16 cellular contexts compared by ENCODE assay signal in genomic region chr16:67252806-67253497, GRCh38. TPM values are rescaled to one million over a fixed set of nuclear protein-coding genes. Genes with fewer than 3 reads are reported as not detected.
DNase-seq lines count a peak whose midpoint lies in the region; ATAC-seq and TF ChIP-seq lines count a peak whose summit lies in the region.
"Had no signal": no experiment of that assay in that cellular context is flagged by ENCODE, and none has a peak within 500 bp of the region (broad histone marks: within the 10 kb centered on the region; RNA-seq: fewer than 3 reads in every experiment).

No MANE protein-coding gene starts in this region.

- peak; percentile 64 for DNase-seq in G401 (ENCODE audit: low spot score)
- peak; percentile 61 for DNase-seq in NCI-H446 treated with DMSO at 0.1 percent for 48 hours (lab: John Stamatoyannopoulos, UW)
- DNase-seq in medulla oblongata (ENCODE audit: extremely low spot score) = peak; percentile 70
- DNase-seq in sigmoid colon = peak; percentile 44
- no peak for DNase-seq in hepatocyte (ENCODE audit: low spot score)
- DNase-seq: AML-193; CD4-positive, alpha-beta memory T cell; H7; NCI-H1417; NCI-H2029 treated with DMSO at 0.1 percent for 48 hours; NCI-H226; PC-9 had no signal

- H3K36me3 ChIP-seq in sigmoid colon (no peaks in the 10 kb centered on the region), hepatocyte (replicated peaks; ENCODE audit: insufficient read depth, low read depth) (no peaks in the 10 kb centered on the region)

- TF ChIP-seq POLR2A in sigmoid colon (IDR thresholded peaks at IDR 0.05) = no peak

- H3K27me3 ChIP-seq in sigmoid colon (peaks cover 12 to 65% (median 38%) of the 10 kb centered on the region in 3 donors), hepatocyte (peaks cover 28% of the 10 kb centered on the region)

- no peak overlapping the region for H2AFZ ChIP-seq in hepatocyte
- H2AFZ ChIP-seq: PC-9 had no signal

- intact Hi-C loops in sigmoid colon (cut with DNase I) = no loop called here

- no peaks in the 10 kb centered on the region for H3K9me2 ChIP-seq in hepatocyte (replicated peaks; ENCODE audit: insufficient read depth)

- H4K20me1 ChIP-seq in hepatocyte (ENCODE audit: insufficient read depth, poor library complexity, severe bottlenecking) = no peaks in the 10 kb centered on the region

- ATAC-seq in GM18520 (IDR thresholded peaks at IDR 0.05; ENCODE audit: unreplicated experiment) = no peak
- ATAC-seq in GM19455 (IDR thresholded peaks at IDR 0.05; ENCODE audit: unreplicated experiment) = no peak
- ATAC-seq: Right ventricle myocardium inferior had no signal

- peaks cover 0 to 16% (median 15%) of the 10 kb centered on the region in 4 donors for H3K4me1 ChIP-seq in sigmoid colon
- H3K4me1 ChIP-seq in hepatocyte (ENCODE audit: insufficient read depth) = peaks cover 10% of the 10 kb centered on the region

- H3K27ac ChIP-seq in sigmoid colon (no peak overlapping the region), hepatocyte (no peak overlapping the region)
- H3K27ac ChIP-seq: PC-9, SK-N-MC had no signal

- TF ChIP-seq CTCF in sigmoid colon (IDR thresholded peaks at IDR 0.05) (no peak), hepatocyte (IDR thresholded peaks at IDR 0.05; ENCODE audit: poor library complexity) (no peak)

- in situ Hi-C loops in G401 (cut with HindIII; ENCODE audit: low sequenced_read_pairs) = no loop called here

- no peak overlapping the region for H3K4me2 ChIP-seq in hepatocyte
- H3K4me2 ChIP-seq: PC-9 had no signal

- no peak for TF ChIP-seq EP300 in sigmoid colon (IDR thresholded peaks at IDR 0.05)

- H3K4me3 ChIP-seq in sigmoid colon (no peak overlapping the region), hepatocyte (no peak overlapping the region)
- H3K4me3 ChIP-seq: PC-9, SK-N-MC had no signal

- H3K79me2 ChIP-seq in hepatocyte = no peaks in the 10 kb centered on the region

- H3K9me3 ChIP-seq in sigmoid colon (no peaks in the 10 kb centered on the region), hepatocyte (ENCODE audit: low read depth) (no peaks in the 10 kb centered on the region)

- 90 to 95% methylated on average over 3 of the region's 3 CpGs for WGBS in sigmoid colon, 2 donors
- WGBS in hepatocyte (ENCODE audit: low lambda C conversion rate, missing lambda C conversion rate) = 98% methylated on average over 3 of the region's 3 CpGs

RNA-seq across cellular contexts. Expression of gene SLC9A5, which starts 4.2 kb away (rescaled TPM):
- 1.0 and 4.8 TPM in 2 replicates for total RNA-seq in G401 (2014; rRNA removed; shearing (Covaris generic))
- total RNA-seq in sigmoid colon (1 to 10 TPM in 2 of 4 donors, under 1 TPM in 1, not detected in 1; 0.68 to 6.1 (median 1.1) TPM), hepatocyte (0.36 and 1.4 TPM in 2 replicates)
- polyA plus RNA-seq in sigmoid colon (under 1 TPM in 2 of 3 donors, not detected in 1; 0.46 to 0.99 TPM), hepatocyte (1.5 and 2.7 TPM in 2 replicates)

RNA-seq across cellular contexts. Expression of gene FHOD1, which starts 5.7 kb away (rescaled TPM):
- total RNA-seq in G401 (2014; rRNA removed; shearing (Covaris generic)) = 19.2 and 23.6 TPM in 2 replicates
- total RNA-seq in sigmoid colon = 10 to 100 TPM in 2 of 4 donors, 1 to 10 TPM in 2; 6.7 to 17.1 (median 11.5) TPM
- polyA plus RNA-seq in sigmoid colon = 10 to 100 TPM in 1 of 3 donors, 1 to 10 TPM in 2; 4.8 to 25.2 (median 5.5) TPM
- 4.1 and 10.0 TPM in 2 replicates for total RNA-seq in hepatocyte
- polyA plus RNA-seq in hepatocyte = 17.2 and 20.9 TPM in 2 replicates

RNA-seq across cellular contexts. Expression of gene TMEM208, which starts 26.0 kb away (rescaled TPM):
- 64.4 and 90.0 TPM in 2 replicates for total RNA-seq in G401 (2014; rRNA removed; shearing (Covaris generic))
- total RNA-seq in sigmoid colon (10 to 100 TPM; 15.3 to 31.4 (median 24.2) TPM), hepatocyte (47.5 and 53.2 TPM in 2 replicates)
- polyA plus RNA-seq in sigmoid colon (100 to 1,000 TPM in 1 of 3 donors, 10 to 100 TPM in 2; 33.0 to 109 (median 36.5) TPM), hepatocyte (160 and 181 TPM in 2 replicates)

RNA-seq across cellular contexts. Expression of gene PLEKHG4, which starts 26.4 kb away (rescaled TPM):
- 15.7 and 27.0 TPM in 2 replicates for total RNA-seq in G401 (2014; rRNA removed; shearing (Covaris generic))
- total RNA-seq in sigmoid colon (1 to 10 TPM; 1.4 to 6.2 (median 3.7) TPM), hepatocyte (3.4 and 3.6 TPM in 2 replicates)
- polyA plus RNA-seq in sigmoid colon (1 to 10 TPM; 3.0 to 7.9 (median 3.5) TPM), hepatocyte (3.0 and 5.5 TPM in 2 replicates)

RNA-seq across cellular contexts. Expression of gene ELMO3, which starts 54.0 kb away (rescaled TPM):
- total RNA-seq in G401 (2014; rRNA removed; shearing (Covaris generic)) = 0.61 and 1.0 TPM in 2 replicates
- 1 to 10 TPM in 2 of 4 donors, under 1 TPM in 2; 0.14 to 1.7 (median 1.1) TPM for total RNA-seq in sigmoid colon
- polyA plus RNA-seq in sigmoid colon = 10 to 100 TPM; 31.8 to 41.8 (median 35.1) TPM
- total RNA-seq in hepatocyte = 18.5 and 18.7 TPM in 2 replicates
- 14.5 and 18.3 TPM in 2 replicates for polyA plus RNA-seq in hepatocyte
- polyA plus RNA-seq: CD4-positive, alpha-beta memory T cell had no signal
